8 cellular contexts compared by ENCODE assay signal in genomic region chr14:73743431-73743931, GRCh38. TPM values are rescaled to one million over a fixed set of nuclear protein-coding genes. Genes with fewer than 3 reads are reported as not detected.
A peak's percentile ranks its signal among the peaks of the same experiment; 100 is the strongest.
DNase-seq lines count a peak whose midpoint lies in the region; ATAC-seq and TF ChIP-seq lines count a peak whose summit lies in the region.

No MANE protein-coding gene starts in this region.

- H3K4me1 ChIP-seq in psoas muscle: peaks cover 92% of the 10 kb centered on the region

- no peak overlapping the region for H3K4me3 ChIP-seq in psoas muscle

- no peaks in the 10 kb centered on the region for H3K27me3 ChIP-seq in psoas muscle (ENCODE audit: insufficient read depth in 3 of 3, low read length in 2 of 3)

- no peak for TF ChIP-seq CTCF in psoas muscle (IDR thresholded peaks at IDR 0.05)

- intact Hi-C loops in psoas muscle (cut with DNase I): no loop called here

- ATAC-seq in GM19043 (IDR thresholded peaks at IDR 0.05; ENCODE audit: low read depth, unreplicated experiment) (peak; percentile 46), HG03520 (IDR thresholded peaks at IDR 0.05; ENCODE audit: unreplicated experiment) (peak; percentile 38), psoas muscle (peak in 3 of 4 donors; percentile 6 to 26 (median 21)), HG02970 (IDR thresholded peaks at IDR 0.05; ENCODE audit: low FRiP score, unreplicated experiment) (no peak)

- H3K36me3 ChIP-seq in psoas muscle (ENCODE audit: insufficient read depth in 1 of 2, low read depth in 1 of 2): peaks cover 0 to 14% of the 10 kb centered on the region in 2 donors

- peak; percentile 48 to 49 for DNase-seq in activated CD4-positive, alpha-beta T cell treated with anti-CD3 and anti-CD28 coated beads for 4 hours
- DNase-seq in epithelial cell of prostate (ENCODE audit: low read depth, low spot score) (no peak), psoas muscle (peak; percentile 65 to 73), NCI-H1694 (lab: John Stamatoyannopoulos, UW) (no peak), SHP77 treated with DMSO at 0.1 percent for 48 hours (lab: John Stamatoyannopoulos, UW) (no peak)

- H3K9me3 ChIP-seq in psoas muscle: no peaks in the 10 kb centered on the region

- 31 to 42% (median 31%) methylated on average over 11 of the region's 11 CpGs for WGBS in psoas muscle, 3 donors

- peak overlapping the region; percentile 86 for H3K27ac ChIP-seq in epithelial cell of prostate
- peak overlapping the region; percentile 80 for H3K27ac ChIP-seq in psoas muscle

RNA-seq across cellular contexts. Expression of gene PNMA1, which starts 29.3 kb away (rescaled TPM):
- 10 to 100 TPM in 3 of 4 donors, 1 to 10 TPM in 1; 9.3 to 27.0 (median 17.0) TPM for total RNA-seq in psoas muscle
- polyA plus RNA-seq in psoas muscle: 10 to 100 TPM; 11.0 to 28.8 (median 19.6) TPM

Comparison
In these comparisons a context has a peak if more than half of its experiments do, and no peak if none do; other contexts are left out.
1. DNase-seq: peak in activated CD4-positive, alpha-beta T cell treated with anti-CD3 and anti-CD28 coated beads for 4 hours (2 of 2) and psoas muscle (2 of 2); none in epithelial cell of prostate (single experiment), NCI-H1694 (single experiment) and SHP77 treated with DMSO at 0.1 percent for 48 hours (single experiment).